ENCODE assay signal across 8 cellular contexts in genomic region chr19:45508681-45508930, GRCh38. TPM values are rescaled to one million over a fixed set of nuclear protein-coding genes. Genes with fewer than 3 reads are reported as not detected.
A peak's percentile ranks its signal among the peaks of the same experiment; 100 is the strongest.
DNase-seq lines count a peak whose midpoint lies in the region; ATAC-seq and TF ChIP-seq lines count a peak whose summit lies in the region.

No MANE protein-coding gene starts in this region.

- peaks cover 59% of the 10 kb centered on the region for H3K4me1 Mint-ChIP-seq in stimulated activated naive CD8-positive, alpha-beta T cell treated with anti-CD3 and anti-CD28 coated beads, Interleukin-15, Interleukin-2, amounts not matched to agents 100 ng/mL and 50 ng/mL, for 24 hours (ENCODE audit: low read depth)
- peaks cover 16% of the 10 kb centered on the region for H3K4me1 Mint-ChIP-seq in brain

- no peak for DNase-seq in stimulated activated naive CD8-positive, alpha-beta T cell treated with anti-CD3 and anti-CD28 coated beads, Interleukin-15, Interleukin-2, amounts not matched to agents 100 U/mL and 50 U/mL, for 24 hours
- no peak for DNase-seq in central memory CD4-positive, alpha-beta T cell

- no peaks in the 10 kb centered on the region for H3K27me3 Mint-ChIP-seq in stimulated activated naive CD8-positive, alpha-beta T cell treated with anti-CD3 and anti-CD28 coated beads, Interleukin-15, Interleukin-2, amounts not matched to agents 100 ng/mL and 50 ng/mL, for 24 hours
- H3K27me3 Mint-ChIP-seq in brain = peaks cover 15% of the 10 kb centered on the region

- H3K27ac Mint-ChIP-seq in stimulated activated naive CD8-positive, alpha-beta T cell treated with anti-CD3 and anti-CD28 coated beads, Interleukin-15, Interleukin-2, amounts not matched to agents 100 ng/mL and 50 ng/mL, for 24 hours = peak overlapping the region; percentile 92
- peak overlapping the region in 2 of 5 experiments; percentile 88 to 93 for H3K27ac Mint-ChIP-seq in brain

- ATAC-seq in stimulated activated naive CD8-positive, alpha-beta T cell treated with anti-CD3 and anti-CD28 coated beads, Interleukin-15, Interleukin-2, amounts not matched to agents 100 U/mL and 50 U/mL, for 24 hours = no peak
- ATAC-seq in HG03097 (IDR thresholded peaks at IDR 0.05; ENCODE audit: low FRiP score, unreplicated experiment) = no peak
- no peak for ATAC-seq in GM21360 (IDR thresholded peaks at IDR 0.05; ENCODE audit: unreplicated experiment)
- no peak for ATAC-seq in HG03469 (IDR thresholded peaks at IDR 0.05; ENCODE audit: unreplicated experiment)

- TF ChIP-seq CTCF in brain (conservative IDR thresholded peaks at IDR 0.05) = peak in 1 of 2 experiments; percentile 7

- WGBS in mesodermal cell (ENCODE audit: insufficient coverage in 2 of 2), 2 experiments = 0% methylated on average over 2 to 4 of the region's 6 CpGs

- no peaks in the 10 kb centered on the region for H3K9me3 Mint-ChIP-seq in stimulated activated naive CD8-positive, alpha-beta T cell treated with anti-CD3 and anti-CD28 coated beads, Interleukin-15, Interleukin-2, amounts not matched to agents 100 ng/mL and 50 ng/mL, for 24 hours
- no peaks in the 10 kb centered on the region for H3K9me3 Mint-ChIP-seq in brain

- H3K36me3 Mint-ChIP-seq in stimulated activated naive CD8-positive, alpha-beta T cell treated with anti-CD3 and anti-CD28 coated beads, Interleukin-15, Interleukin-2, amounts not matched to agents 100 ng/mL and 50 ng/mL, for 24 hours (ENCODE audit: low read depth) = peaks cover 19% of the 10 kb centered on the region
- H3K36me3 Mint-ChIP-seq in brain = no peaks in the 10 kb centered on the region

- peak overlapping the region; percentile 98 for H3K4me3 ChIP-seq in mesodermal cell (ENCODE audit: extremely low read depth, insufficient read depth, low read length, poor library complexity, severe bottlenecking)

- peaks cover 12% of the 10 kb centered on the region for H3K4me1 ChIP-seq in mesodermal cell (ENCODE audit: control insufficient read depth, insufficient read depth, low read length, poor library complexity, severe bottlenecking)

- H3K27ac ChIP-seq in mesodermal cell (ENCODE audit: low read depth, low read length, severe bottlenecking) = peak overlapping the region; percentile 84

- peak overlapping the region; percentile 97 for H3K4me3 Mint-ChIP-seq in stimulated activated naive CD8-positive, alpha-beta T cell treated with anti-CD3 and anti-CD28 coated beads, Interleukin-15, Interleukin-2, amounts not matched to agents 100 ng/mL and 50 ng/mL, for 24 hours
- peak overlapping the region; percentile 85 to 97 (median 88) for H3K4me3 Mint-ChIP-seq in brain

- no peaks in the 10 kb centered on the region for H3K9me3 ChIP-seq in mesodermal cell (ENCODE audit: control insufficient read depth, low read length)

- peaks cover 37% of the 10 kb centered on the region for H3K36me3 ChIP-seq in mesodermal cell (ENCODE audit: control insufficient read depth, insufficient read depth, low read length)

RNA-seq across cellular contexts. Expression of gene VASP, which starts 1.3 kb away (rescaled TPM):
- 34.2 TPM for polyA plus RNA-seq in brain (ENCODE audit: insufficient read depth, low read depth, low replicate concordance)
- polyA plus RNA-seq in mesodermal cell (2013, experiment 1 of 2) = 126 TPM
- 106 TPM for polyA plus RNA-seq in mesodermal cell (2013, experiment 2 of 2)

RNA-seq across cellular contexts. Expression of gene PPM1N, which starts 10.4 kb away (rescaled TPM):
- polyA plus RNA-seq in brain (ENCODE audit: insufficient read depth, low read depth, low replicate concordance) = 1.8 TPM
- 1.8 TPM for polyA plus RNA-seq in mesodermal cell (2013, experiment 1 of 2)
- 2.5 TPM for polyA plus RNA-seq in mesodermal cell (2013, experiment 2 of 2)

RNA-seq across cellular contexts. Expression of gene RTN2, which starts 11.8 kb away (rescaled TPM):
- polyA plus RNA-seq in brain (ENCODE audit: insufficient read depth, low read depth, low replicate concordance) = 64.4 TPM
- polyA plus RNA-seq in mesodermal cell (2013, experiment 1 of 2) = 59.0 TPM
- 55.5 TPM for polyA plus RNA-seq in mesodermal cell (2013, experiment 2 of 2)

RNA-seq across cellular contexts. Expression of gene FOSB, which starts 40.8 kb away (rescaled TPM):
- polyA plus RNA-seq in brain (ENCODE audit: insufficient read depth, low read depth, low replicate concordance) = 0.92 TPM
- polyA plus RNA-seq in mesodermal cell (2013, experiment 1 of 2) = 2.4 TPM
- polyA plus RNA-seq in mesodermal cell (2013, experiment 2 of 2) = 3.2 TPM
